12 cellular contexts compared by ENCODE assay signal in the genomic region with DNA sequence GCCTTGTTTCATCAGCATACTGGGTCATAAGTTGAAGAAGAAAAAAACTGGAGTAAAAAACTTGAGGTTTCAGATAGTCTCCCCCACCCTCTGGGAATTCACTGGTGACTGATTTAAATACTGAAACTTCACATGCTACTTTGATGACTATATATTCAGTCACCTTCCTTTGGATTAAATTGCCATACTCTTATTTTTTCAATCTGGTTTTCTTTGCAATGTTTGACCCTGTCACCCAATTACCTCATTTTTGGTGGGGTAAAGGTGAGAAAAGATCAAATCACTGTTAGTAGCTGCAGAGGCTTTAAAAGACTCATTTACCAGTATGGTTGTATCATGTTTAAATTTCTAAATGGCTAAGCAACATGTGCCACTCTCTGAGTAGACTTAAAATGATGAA.
DNase-seq lines count a peak whose midpoint lies in the region; ATAC-seq and TF ChIP-seq lines count a peak whose summit lies in the region.
"Had no signal": no experiment of that assay in that cellular context is flagged by ENCODE, and none has a peak within 500 bp of the region (broad histone marks: within the 10 kb centered on the region; RNA-seq: fewer than 3 reads in every experiment).

No MANE protein-coding gene starts in this region.

- DNase-seq in activated naive CD8-positive, alpha-beta T cell treated with anti-CD3 and anti-CD28 coated beads, Interleukin-2, amount 50 U/mL, for 24 hours: no peak
- DNase-seq in activated naive CD8-positive, alpha-beta T cell treated with anti-CD3 and anti-CD28 coated beads for 36 hours: no peak
- DNase-seq in germinal center (ENCODE audit: low spot score): no peak
- DNase-seq in endothelial cell (ENCODE audit: low spot score): no peak
- no peak for DNase-seq in stimulated activated CD4-positive, alpha-beta T cell treated with anti-CD3 and anti-CD28 coated beads, Interleukin-4, amount 100 ng/mL, for 4 hours
- no peak for DNase-seq in NAMALWA (ENCODE audit: low spot score)
- DNase-seq: activated CD4-positive, CD25-positive, alpha-beta regulatory T cell; stimulated activated CD4-positive, alpha-beta T cell treated with anti-CD3 and anti-CD28 coated beads, Interleukin-4, amount 100 ng/mL, for 1 hour; transverse colon had no signal

- H3K27me3 Mint-ChIP-seq in activated naive CD8-positive, alpha-beta T cell treated with anti-CD3 and anti-CD28 coated beads, Interleukin-2, amount 50 U/mL, for 24 hours: no peaks in the 10 kb centered on the region
- no peaks in the 10 kb centered on the region for H3K27me3 Mint-ChIP-seq in activated naive CD8-positive, alpha-beta T cell treated with anti-CD3 and anti-CD28 coated beads for 36 hours
- no peaks in the 10 kb centered on the region for H3K27me3 Mint-ChIP-seq in endothelial cell (ENCODE audit: unreplicated experiment)

- no peak for TF ChIP-seq CTCF in endothelial cell (IDR thresholded peaks at IDR 0.05; ENCODE audit: unreplicated experiment)

- peaks cover 6% of the 10 kb centered on the region for H3K9me3 Mint-ChIP-seq in activated naive CD8-positive, alpha-beta T cell treated with anti-CD3 and anti-CD28 coated beads, Interleukin-2, amount 50 U/mL, for 24 hours
- no peaks in the 10 kb centered on the region for H3K9me3 Mint-ChIP-seq in activated naive CD8-positive, alpha-beta T cell treated with anti-CD3 and anti-CD28 coated beads for 36 hours
- H3K9me3 Mint-ChIP-seq in endothelial cell (ENCODE audit: unreplicated experiment): no peaks in the 10 kb centered on the region

- H3K4me1 Mint-ChIP-seq in activated naive CD8-positive, alpha-beta T cell treated with anti-CD3 and anti-CD28 coated beads, Interleukin-2, amount 50 U/mL, for 24 hours: no peaks in the 10 kb centered on the region
- peaks cover 2% of the 10 kb centered on the region for H3K4me1 Mint-ChIP-seq in activated naive CD8-positive, alpha-beta T cell treated with anti-CD3 and anti-CD28 coated beads for 36 hours
- no peaks in the 10 kb centered on the region for H3K4me1 Mint-ChIP-seq in endothelial cell (ENCODE audit: unreplicated experiment)

- peak; percentile 33 for ATAC-seq in activated naive CD8-positive, alpha-beta T cell treated with anti-CD3 and anti-CD28 coated beads, Interleukin-2, amount 50 U/mL, for 24 hours
- peak; percentile 88 for ATAC-seq in HG02759 (IDR thresholded peaks at IDR 0.05; ENCODE audit: unreplicated experiment)
- peak; percentile 73 for ATAC-seq in HG03520 (IDR thresholded peaks at IDR 0.05; ENCODE audit: unreplicated experiment)

- H3K36me3 Mint-ChIP-seq in activated naive CD8-positive, alpha-beta T cell treated with anti-CD3 and anti-CD28 coated beads, Interleukin-2, amount 50 U/mL, for 24 hours (ENCODE audit: low read depth): no peaks in the 10 kb centered on the region
- no peaks in the 10 kb centered on the region for H3K36me3 Mint-ChIP-seq in activated naive CD8-positive, alpha-beta T cell treated with anti-CD3 and anti-CD28 coated beads for 36 hours
- no peaks in the 10 kb centered on the region for H3K36me3 Mint-ChIP-seq in endothelial cell (ENCODE audit: low read depth, unreplicated experiment)

- no peak overlapping the region for H3K4me3 Mint-ChIP-seq in activated naive CD8-positive, alpha-beta T cell treated with anti-CD3 and anti-CD28 coated beads, Interleukin-2, amount 50 U/mL, for 24 hours
- no peak overlapping the region for H3K4me3 Mint-ChIP-seq in activated naive CD8-positive, alpha-beta T cell treated with anti-CD3 and anti-CD28 coated beads for 36 hours
- H3K4me3 Mint-ChIP-seq in endothelial cell (ENCODE audit: unreplicated experiment): no peak overlapping the region
- H3K4me3 Mint-ChIP-seq: nephron had no signal

- no peak overlapping the region for H3K27ac Mint-ChIP-seq in activated naive CD8-positive, alpha-beta T cell treated with anti-CD3 and anti-CD28 coated beads, Interleukin-2, amount 50 U/mL, for 24 hours
- no peak overlapping the region for H3K27ac Mint-ChIP-seq in activated naive CD8-positive, alpha-beta T cell treated with anti-CD3 and anti-CD28 coated beads for 36 hours
- H3K27ac Mint-ChIP-seq in endothelial cell (ENCODE audit: unreplicated experiment): no peak overlapping the region
- H3K27ac Mint-ChIP-seq: nephron had no signal

Comparison
In these comparisons a context has a peak if more than half of its experiments do, and no peak if none do; other contexts are left out.
1. ATAC-seq: peak in every context shown above with its lines; median percentile 88 in HG02759; 73 in HG03520; 33 in activated naive CD8-positive, alpha-beta T cell treated with anti-CD3 and anti-CD28 coated beads, Interleukin-2, amount 50 U/mL, for 24 hours.